ENCODE assay signal across 8 cellular contexts in genomic region chr12:57005980-57006808, GRCh38. TPM values are rescaled to one million over a fixed set of nuclear protein-coding genes. Genes with fewer than 3 reads are reported as not detected.
DNase-seq lines count a peak whose midpoint lies in the region; ATAC-seq and TF ChIP-seq lines count a peak whose summit lies in the region.

Gene ZBTB39 (minus strand): TSS chr12:57006546. CDS start chr12:57004917, 1,629 bp downstream.

- peak within 1 kb of the TSS; percentile 91 for H3K4me3 Mint-ChIP-seq in activated T-helper 17 cell treated with anti-CD3 and anti-CD28 coated beads, Interleukin-2, amount 50 U/mL, for 72 hours

- TF ChIP-seq POLR2A in GM19099 (IDR thresholded peaks at IDR 0.05; ENCODE audit: extremely low read depth, insufficient read length, low read depth) (peak; percentile 80), suprapubic skin (IDR thresholded peaks at IDR 0.05) (no peak)

- H3K27ac ChIP-seq in neural cell (ENCODE audit: low read length), result peak within 1 kb of the TSS; percentile 14
- peak within 1 kb of the TSS; percentile 73 for H3K27ac ChIP-seq in suprapubic skin

- TF ChIP-seq RAD21 in neural cell (conservative IDR thresholded peaks at IDR 0.05), result peak; percentile 11

- peak within 1 kb of the TSS; percentile 79 for H3K9ac ChIP-seq in neural cell (ENCODE audit: low read length)

- no peak for TF ChIP-seq EP300 in neural cell (conservative IDR thresholded peaks at IDR 0.05; ENCODE audit: poor library complexity, severe bottlenecking)
- no peak for TF ChIP-seq EP300 in suprapubic skin (IDR thresholded peaks at IDR 0.05)

- H3F3A ChIP-seq in neural cell (ENCODE audit: insufficient read depth, low read length, poor library complexity, severe bottlenecking), result no peaks in the 10 kb centered on the region

- peak within 1 kb of the TSS; percentile 84 for H3K4me2 ChIP-seq in neural cell (ENCODE audit: low read length)

- peak within 1 kb of the TSS; percentile 66 for H2AFZ ChIP-seq in neural cell (ENCODE audit: low read depth, low read length)

- H3K36me3 Mint-ChIP-seq in activated T-helper 17 cell treated with anti-CD3 and anti-CD28 coated beads, Interleukin-2, amount 50 U/mL, for 72 hours (ENCODE audit: low read depth), result peaks cover 33% of the 10 kb centered on the region

- peaks cover 27% of the 10 kb centered on the region for H3K4me1 Mint-ChIP-seq in activated T-helper 17 cell treated with anti-CD3 and anti-CD28 coated beads, Interleukin-2, amount 50 U/mL, for 72 hours

- POLR2A ChIA-PET in BJ (lab: Charles Lee), result no interaction called here

- H3K36me3 ChIP-seq in BJ (ENCODE audit: control insufficient read depth, insufficient read depth, low read length), result peaks cover 16% of the 10 kb centered on the region
- no peaks in the 10 kb centered on the region for H3K36me3 ChIP-seq in neural cell (ENCODE audit: insufficient read depth, low read length)
- peaks cover 35% of the 10 kb centered on the region for H3K36me3 ChIP-seq in suprapubic skin

- no peaks in the 10 kb centered on the region for H3K27me3 Mint-ChIP-seq in activated T-helper 17 cell treated with anti-CD3 and anti-CD28 coated beads, Interleukin-2, amount 50 U/mL, for 72 hours

- peak; percentile 67 for ATAC-seq in HG03460 (IDR thresholded peaks at IDR 0.05; ENCODE audit: unreplicated experiment)
- peak; percentile 78 for ATAC-seq in activated T-helper 17 cell treated with anti-CD3 and anti-CD28 coated beads, Interleukin-2, amount 50 U/mL, for 72 hours (replicated peaks)

- no peaks in the 10 kb centered on the region for H3K9me3 ChIP-seq in neural cell (ENCODE audit: low read length)
- no peaks in the 10 kb centered on the region for H3K9me3 ChIP-seq in suprapubic skin

- peak within 1 kb of the TSS; percentile 93 for H3K27ac Mint-ChIP-seq in activated T-helper 17 cell treated with anti-CD3 and anti-CD28 coated beads, Interleukin-2, amount 50 U/mL, for 72 hours

- TF ChIP-seq CTCF in BJ (IDR thresholded peaks at IDR 0.05; ENCODE audit: insufficient read depth, low read depth, low read length) (peak; percentile 49), fibroblast of pulmonary artery (IDR thresholded peaks at IDR 0.05; ENCODE audit: low read length, missing control alignments) (peak; percentile 17), neural cell (IDR thresholded peaks at IDR 0.05; ENCODE audit: poor library complexity, severe bottlenecking) (peak; percentile 69), suprapubic skin (IDR thresholded peaks at IDR 0.05) (peak in 1 of 2 donors; percentile 52)

- DNase-seq in BJ (ENCODE audit: low read depth) (no peak), OCI-M1 (lab: John Stamatoyannopoulos, UW) (peak; percentile 72), fibroblast of pulmonary artery (ENCODE audit: low read depth) (peak; percentile 55), suprapubic skin (ENCODE audit: low spot score in 2 of 2) (no peak)

- CTCF ChIA-PET in BJ (lab: Yijun Ruan, JAX), result interaction anchor here (1.0 to 11.4 kb wide), 24 partner anchors 10 to 295 kb away, joined by 3 to 220 read pairs (median 6); partner anchors contain the start of genes HSD17B6, MYO1A, STAT6 and TAC3

- H3K4me3 ChIP-seq in BJ (ENCODE audit: low read depth, low read length), result peak within 1 kb of the TSS; percentile 84
- H3K4me3 ChIP-seq in fibroblast of pulmonary artery (replicated peaks; ENCODE audit: low read depth, low read length), result peak within 1 kb of the TSS; percentile 80
- H3K4me3 ChIP-seq in neural cell (ENCODE audit: low read length), result peak within 1 kb of the TSS; percentile 90
- peak within 1 kb of the TSS; percentile 87 for H3K4me3 ChIP-seq in suprapubic skin

- 0% methylated on average over 16 of the region's 94 CpGs for WGBS in suprapubic skin

- H3K9me2 ChIP-seq in neural cell (ENCODE audit: insufficient read depth, low read length), result no peaks in the 10 kb centered on the region

- H3K79me2 ChIP-seq in neural cell (replicated peaks; ENCODE audit: insufficient read depth, low read length), result peaks cover 37% of the 10 kb centered on the region

- H3K27me3 ChIP-seq in BJ (ENCODE audit: control insufficient read depth, insufficient read depth, low read length), result no peaks in the 10 kb centered on the region
- no peaks in the 10 kb centered on the region for H3K27me3 ChIP-seq in neural cell (ENCODE audit: insufficient read depth, low read depth, low read length)
- H3K27me3 ChIP-seq in suprapubic skin, result no peaks in the 10 kb centered on the region

- no peaks in the 10 kb centered on the region for H4K20me1 ChIP-seq in neural cell (ENCODE audit: insufficient read depth)

- no peaks in the 10 kb centered on the region for H3K9me3 Mint-ChIP-seq in activated T-helper 17 cell treated with anti-CD3 and anti-CD28 coated beads, Interleukin-2, amount 50 U/mL, for 72 hours

- peaks cover 27% of the 10 kb centered on the region for H3K4me1 ChIP-seq in suprapubic skin

TF ChIP-seq in neural cell, 6 proteins besides CTCF, POLR2A, EP300 and RAD21:
- TF ChIP-seq EZH2 (IDR thresholded peaks at IDR 0.05; ENCODE audit: borderline replicate concordance, insufficient read depth, low read length, poor library complexity, severe bottlenecking), result no peak
- TF ChIP-seq MXI1 (conservative IDR thresholded peaks at IDR 0.05; ENCODE audit: poor library complexity, severe bottlenecking), result peak; percentile 31
- TF ChIP-seq TAF1 (IDR thresholded peaks at IDR 0.05; ENCODE audit: low read depth), result peak; percentile 38
- TF ChIP-seq REST (IDR thresholded peaks at IDR 0.05; ENCODE audit: borderline replicate concordance), result no peak
- no peak for TF ChIP-seq SMC3 (conservative IDR thresholded peaks at IDR 0.05; ENCODE audit: poor library complexity)
- no peak for TF ChIP-seq POLR2AphosphoS5 (IDR thresholded peaks at IDR 0.05)

RNA-seq across cellular contexts. Expression of gene ZBTB39, which starts in this region (rescaled TPM):
- polyA plus RNA-seq in BJ (2011; rRNA removed) (3.9 and 4.2 TPM in 2 replicates), neural cell (6.4 and 7.3 TPM in 2 replicates)
- polyA minus RNA-seq in BJ (2011; rRNA and poly(A)+ RNA removed), result 5.9 and 6.5 TPM in 2 replicates
- total RNA-seq in activated T-helper 17 cell treated with anti-CD3 and anti-CD28 coated beads, Interleukin-2, amount 50 U/mL, for 72 hours, result 1 to 10 TPM; 4.2 to 4.7 TPM
- 24.8 and 26.2 TPM in 2 replicates for polyA minus RNA-seq in neural cell
- total RNA-seq in suprapubic skin, result 10 to 100 TPM in 2 of 4 donors, 1 to 10 TPM in 2; 6.6 to 12.1 (median 10.1) TPM

Comparison
In these comparisons a context has a peak if more than half of its experiments do, and no peak if none do; other contexts are left out.
1. DNase-seq: peak in OCI-M1 (single experiment) and fibroblast of pulmonary artery (single experiment); none in BJ (single experiment) and suprapubic skin (0 of 2).
2. Peak in every context shown above with its lines, with median percentiles within 50 percentile points of each other: H3K4me3 ChIP-seq.